In the genomic region with DNA sequence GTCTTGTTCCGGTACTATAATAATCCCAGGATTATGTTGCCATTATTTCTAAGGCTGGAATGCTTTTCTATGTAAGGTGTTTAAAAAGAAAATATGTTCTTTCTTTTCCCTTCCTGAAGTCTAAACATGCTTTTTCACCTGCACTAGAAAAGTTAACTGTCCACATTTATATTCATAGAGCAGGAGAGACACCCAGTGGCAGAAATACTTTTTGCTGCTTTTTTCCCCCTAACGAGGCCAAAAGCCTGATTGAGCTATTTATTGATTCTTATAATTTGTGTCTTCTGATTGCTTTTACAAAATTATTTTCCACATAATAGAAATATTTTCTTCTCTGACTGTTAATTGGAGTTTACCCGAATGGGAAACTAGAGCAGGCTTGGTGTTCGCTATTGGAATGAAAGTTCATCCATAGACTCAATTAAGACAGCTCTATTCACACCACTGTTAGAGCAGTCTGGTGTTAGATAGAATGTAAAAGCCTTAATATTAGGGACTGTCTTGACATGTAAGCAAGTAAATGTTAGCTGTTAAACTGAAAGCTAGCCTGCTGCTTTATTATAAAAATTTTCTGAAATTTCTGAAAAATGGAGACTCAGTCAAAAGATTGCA, we compare ENCODE assay signal across 8 cellular contexts. TPM values are rescaled to one million over a fixed set of nuclear protein-coding genes. Genes with fewer than 3 reads are reported as not detected.
DNase-seq lines count a peak whose midpoint lies in the region; ATAC-seq and TF ChIP-seq lines count a peak whose summit lies in the region.

No MANE protein-coding gene starts in this region.

- peak; percentile 55 for DNase-seq in DMS 273 (lab: John Stamatoyannopoulos, UW; ENCODE audit: unreplicated experiment)
- DNase-seq in DMS 273 treated with DMSO at 0.1 percent for 48 hours (lab: John Stamatoyannopoulos, UW), result no peak
- DNase-seq in LoVo (ENCODE audit: low spot score), result peak; percentile 16
- DNase-seq in activated CD4-positive, alpha-beta T cell treated with anti-CD3 and anti-CD28 coated beads, Interleukin-2, amount 50 U/mL, for 1 hour, result peak; percentile 7
- DNase-seq in hippocampal formation (lab: John Stamatoyannopoulos, UW), result peak; percentile 7 to 78
- no peak for DNase-seq in transverse colon
- no peak for DNase-seq in amniotic stem cell (lab: John Stamatoyannopoulos, UW)

- no peaks in the 10 kb centered on the region for H3K4me1 ChIP-seq in transverse colon

- peak; percentile 44 for ATAC-seq in GM18858 (IDR thresholded peaks at IDR 0.05; ENCODE audit: unreplicated experiment)

- H3K9me3 ChIP-seq in transverse colon, result no peaks in the 10 kb centered on the region

- H3K27me3 ChIP-seq in transverse colon, result no peaks in the 10 kb centered on the region

- no peak for TF ChIP-seq POLR2A in transverse colon (IDR thresholded peaks at IDR 0.05)

- no peak for TF ChIP-seq EP300 in transverse colon (IDR thresholded peaks at IDR 0.05; ENCODE audit: low read depth)

- in situ Hi-C loops in transverse colon (cut with MboI; ENCODE audit: low pct_ligation_motif_present in 1 of 4, low pct_unique_long_range_greater_than_20kb in 1 of 4, low sequenced_read_pairs in 3 of 4), result loop anchor here in 3 of 4 donors (10.0 kb wide), 1 partner anchor 183 kb away; no protein-coding TSS in a partner anchor

- peaks cover 0 to 11% (median 0%) of the 10 kb centered on the region in 4 donors for H3K36me3 ChIP-seq in transverse colon

- 65 to 68% methylated on average over 4 of the region's 4 CpGs for WGBS in transverse colon (ENCODE audit: low coverage in 1 of 2), 2 donors

- H3K27ac ChIP-seq in transverse colon, result no peak overlapping the region

- intact Hi-C loops in transverse colon (cut with DNase I; ENCODE audit: low total_unique reads), result loop anchor here (5.0 kb wide), 1 partner anchor 185 kb away; no protein-coding TSS in a partner anchor

- TF ChIP-seq CTCF in transverse colon (IDR thresholded peaks at IDR 0.05), result peak; percentile 54 to 64 (median 59)

- H3K4me3 ChIP-seq in transverse colon, result no peak overlapping the region

RNA-seq across cellular contexts. Expression of a gene that starts 15.8 kb away (rescaled TPM):
- total RNA-seq in transverse colon, result 1 to 10 TPM in 3 of 4 donors, under 1 TPM in 1; 0.37 to 4.9 (median 2.3) TPM

RNA-seq across cellular contexts. Expression of a gene that starts 21.5 kb away (rescaled TPM):
- total RNA-seq in transverse colon, result 10 to 100 TPM in 2 of 4 donors, 1 to 10 TPM in 2; 3.0 to 20.2 (median 9.6) TPM

Comparison
In these comparisons a context has a peak if more than half of its experiments do, and no peak if none do; other contexts are left out.
1. DNase-seq: peak in DMS 273 (single experiment), LoVo (single experiment), activated CD4-positive, alpha-beta T cell treated with anti-CD3 and anti-CD28 coated beads, Interleukin-2, amount 50 U/mL, for 1 hour (single experiment) and hippocampal formation (2 of 2); none in DMS 273 treated with DMSO at 0.1 percent for 48 hours (single experiment), transverse colon (single experiment) and amniotic stem cell (single experiment).